1 cellular context compared by ENCODE assay signal in the genomic region with DNA sequence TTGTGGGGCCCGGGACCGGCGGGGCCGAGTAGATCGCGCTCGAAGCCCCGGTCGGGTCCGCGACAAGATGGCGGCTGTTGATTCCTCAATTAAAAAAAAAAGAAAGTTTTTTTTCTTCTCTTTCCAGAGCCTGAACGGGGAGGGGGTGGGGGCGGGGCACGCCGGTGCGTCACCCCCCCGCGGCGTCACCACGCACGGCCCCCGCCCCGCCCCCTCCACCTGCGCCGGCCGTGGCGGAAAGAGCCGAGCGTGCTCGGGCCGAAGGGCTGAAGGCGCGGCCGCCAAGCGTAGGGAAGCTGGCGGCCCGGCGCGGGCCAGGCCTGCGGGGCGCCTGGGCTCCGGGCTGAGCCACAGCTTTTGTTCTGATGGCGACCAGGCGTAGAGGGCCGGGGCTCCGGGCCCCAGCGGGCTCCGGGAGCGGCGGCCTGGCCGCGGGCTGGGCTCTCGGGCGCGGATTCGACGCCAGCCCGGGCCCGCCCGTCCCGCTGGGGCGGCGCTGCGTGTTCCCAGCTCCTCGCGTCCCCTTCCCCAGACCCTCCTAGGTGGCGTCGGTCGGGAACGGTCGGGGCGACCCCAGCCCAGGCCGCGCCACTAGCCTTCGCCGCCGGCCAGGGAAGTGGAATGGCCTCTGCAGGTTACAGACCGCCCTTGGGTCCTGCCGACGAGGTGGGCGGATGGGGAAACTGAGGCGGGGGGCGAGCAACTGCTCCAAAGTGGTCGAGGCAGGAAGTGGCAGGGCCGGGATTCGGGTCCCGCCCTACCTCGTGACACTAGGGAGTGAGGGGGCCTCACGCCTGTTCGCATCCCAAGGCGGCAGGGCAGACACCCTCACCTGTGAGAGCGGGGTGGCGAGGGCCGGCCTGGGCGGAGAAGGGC.
A peak's percentile ranks its signal among the peaks of the same experiment; 100 is the strongest.
TF ChIP-seq lines count a peak whose summit lies in the region.

A gene (minus strand): TSS at position 91 of the 876 bp plus-strand sequence. CDS start 797 bp downstream, outside the sequence.

TF ChIP-seq in HepG2, 621 proteins besides CTCF, POLR2A, EP300 and RAD21 (continued from another document and continues in another):
- TF ChIP-seq NR1H2 (CRISPR knock-in tag; IDR thresholded peaks at IDR 0.05; ENCODE audit: borderline replicate concordance, low read depth) (peak; percentile 36; the same call in 1 of the 2 replicates), KDM2A (CRISPR knock-in tag; IDR thresholded peaks at IDR 0.05; ENCODE audit: borderline replicate concordance, low read depth) (peak; percentile 30; the same call in 1 of the 2 replicates), ATAD3A (CRISPR knock-in tag; IDR thresholded peaks at IDR 0.05) (no peak), MIER2 (CRISPR knock-in tag; IDR thresholded peaks at IDR 0.05) (no peak), NPAS2 (CRISPR knock-in tag; IDR thresholded peaks at IDR 0.05; ENCODE audit: borderline replicate concordance) (peak; percentile 60; the same call in 1 of the 2 replicates), ZMYM4 (CRISPR knock-in tag; IDR thresholded peaks at IDR 0.05) (no peak), ZKSCAN8 (CRISPR knock-in tag; IDR thresholded peaks at IDR 0.05; ENCODE audit: borderline replicate concordance) (no peak), HOXD1 (CRISPR knock-in tag; IDR thresholded peaks at IDR 0.05) (0 out of 2 replicates have a peak, but pooled peaks have one; percentile 21), ZNF121 (CRISPR knock-in tag; IDR thresholded peaks at IDR 0.05) (0 out of 2 replicates have a peak, but pooled peaks have one; percentile 21), ZFP36L1 (CRISPR knock-in tag; IDR thresholded peaks at IDR 0.05) (no peak), ZEB1 (IDR thresholded peaks at IDR 0.05; ENCODE audit: insufficient replicate concordance, low read depth) (no peak), ZNF34 (CRISPR knock-in tag; IDR thresholded peaks at IDR 0.05; ENCODE audit: borderline replicate concordance) (no peak), SKI (IDR thresholded peaks at IDR 0.05; ENCODE audit: partially characterized antibody) (no peak), ZBTB21 (CRISPR knock-in tag; IDR thresholded peaks at IDR 0.05) (no peak), ZNF549 (CRISPR knock-in tag; IDR thresholded peaks at IDR 0.05) (no peak), JUN (CRISPR knock-in tag; IDR thresholded peaks at IDR 0.05) (no peak), IKZF1 (IDR thresholded peaks at IDR 0.05) (no peak), MYC (CRISPR knock-in tag; IDR thresholded peaks at IDR 0.05; ENCODE audit: borderline replicate concordance) (peak; percentile 36; the same call in 1 of the 2 replicates), SNAI1 (CRISPR knock-in tag; IDR thresholded peaks at IDR 0.05; ENCODE audit: borderline replicate concordance) (no peak), YEATS4 (CRISPR knock-in tag; IDR thresholded peaks at IDR 0.05; ENCODE audit: borderline replicate concordance) (peak; percentile 84; the same call in 1 of the 2 replicates), ZSCAN12 (CRISPR knock-in tag; IDR thresholded peaks at IDR 0.05) (peak; percentile 62; the same call in 1 of the 2 replicates), ZNF17 (CRISPR knock-in tag; IDR thresholded peaks at IDR 0.05) (no peak), ZNF431 (CRISPR knock-in tag; IDR thresholded peaks at IDR 0.05; ENCODE audit: borderline replicate concordance, low read depth) (peak; percentile 54; the same call in 1 of the 2 replicates), ZNF746 (CRISPR knock-in tag; IDR thresholded peaks at IDR 0.05) (no peak), SRY (CRISPR knock-in tag; IDR thresholded peaks at IDR 0.05) (no peak; the same call in 1 of the 2 replicates), THAP11 (CRISPR knock-in tag; IDR thresholded peaks at IDR 0.05) (peak; percentile 41; the same call in 1 of the 2 replicates), NCOA5 (CRISPR knock-in tag; IDR thresholded peaks at IDR 0.05) (no peak), ZNF777 (CRISPR knock-in tag; IDR thresholded peaks at IDR 0.05) (peak; percentile 83), RNF2 (conservative IDR thresholded peaks at IDR 0.05; ENCODE audit: low read depth) (0 out of 2 replicates have a peak, but pooled peaks have one; percentile 52), SMC3 (IDR thresholded peaks at IDR 0.05; ENCODE audit: low read length) (no peak), HDAC2 (CRISPR knock-in tag; IDR thresholded peaks at IDR 0.05) (no peak), ZNF788 (CRISPR knock-in tag; IDR thresholded peaks at IDR 0.05; ENCODE audit: borderline replicate concordance) (peak; percentile 38; the same call in 1 of the 2 replicates), AGO2 (optimal IDR thresholded peaks at IDR 0.05; ENCODE audit: low read depth, low read length) (peak; percentile 70), DNMT3B (CRISPR knock-in tag; conservative IDR thresholded peaks at IDR 0.05) (no peak), CCDC6 (CRISPR knock-in tag; IDR thresholded peaks at IDR 0.05) (0 out of 2 replicates have a peak, but pooled peaks have one; percentile 63), HES4 (CRISPR knock-in tag; IDR thresholded peaks at IDR 0.05; ENCODE audit: borderline replicate concordance) (peak; percentile 2; the same call in 1 of the 2 replicates), SP5 (CRISPR knock-in tag; IDR thresholded peaks at IDR 0.05; ENCODE audit: borderline replicate concordance, low read depth) (peak; percentile 73), ISX (CRISPR knock-in tag; conservative IDR thresholded peaks at IDR 0.05) (no peak), ZNF557 (CRISPR knock-in tag; IDR thresholded peaks at IDR 0.05) (no peak), PHF20 (CRISPR knock-in tag; IDR thresholded peaks at IDR 0.05) (peak; percentile 27; the same call in 1 of the 2 replicates), SALL1 (CRISPR knock-in tag; IDR thresholded peaks at IDR 0.05) (peak; percentile 20), MEIS1 (CRISPR knock-in tag; IDR thresholded peaks at IDR 0.05; ENCODE audit: borderline replicate concordance) (peak; percentile 70; the same call in 1 of the 2 replicates), ZC3H4 (CRISPR knock-in tag; IDR thresholded peaks at IDR 0.05; ENCODE audit: borderline replicate concordance) (no peak), ZNF670 (CRISPR knock-in tag; IDR thresholded peaks at IDR 0.05; ENCODE audit: borderline replicate concordance) (no peak), ZNF441 (CRISPR knock-in tag; IDR thresholded peaks at IDR 0.05; ENCODE audit: borderline replicate concordance) (no peak)
- TF ChIP-seq, protein P1, sequence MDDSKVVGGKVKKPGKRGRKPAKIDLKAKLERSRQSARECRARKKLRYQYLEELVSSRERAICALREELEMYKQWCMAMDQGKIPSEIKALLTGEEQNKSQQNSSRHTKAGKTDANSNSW (CRISPR knock-in tag; IDR thresholded peaks at IDR 0.05; ENCODE audit: borderline replicate concordance): 0 out of 2 replicates have a peak, but pooled peaks have one; percentile 29
- TF ChIP-seq, protein P2, sequence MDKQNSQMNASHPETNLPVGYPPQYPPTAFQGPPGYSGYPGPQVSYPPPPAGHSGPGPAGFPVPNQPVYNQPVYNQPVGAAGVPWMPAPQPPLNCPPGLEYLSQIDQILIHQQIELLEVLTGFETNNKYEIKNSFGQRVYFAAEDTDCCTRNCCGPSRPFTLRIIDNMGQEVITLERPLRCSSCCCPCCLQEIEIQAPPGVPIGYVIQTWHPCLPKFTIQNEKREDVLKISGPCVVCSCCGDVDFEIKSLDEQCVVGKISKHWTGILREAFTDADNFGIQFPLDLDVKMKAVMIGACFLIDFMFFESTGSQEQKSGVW (CRISPR knock-in tag; IDR thresholded peaks at IDR 0.05; ENCODE audit: borderline replicate concordance): no peak
- TF ChIP-seq, protein P3, sequence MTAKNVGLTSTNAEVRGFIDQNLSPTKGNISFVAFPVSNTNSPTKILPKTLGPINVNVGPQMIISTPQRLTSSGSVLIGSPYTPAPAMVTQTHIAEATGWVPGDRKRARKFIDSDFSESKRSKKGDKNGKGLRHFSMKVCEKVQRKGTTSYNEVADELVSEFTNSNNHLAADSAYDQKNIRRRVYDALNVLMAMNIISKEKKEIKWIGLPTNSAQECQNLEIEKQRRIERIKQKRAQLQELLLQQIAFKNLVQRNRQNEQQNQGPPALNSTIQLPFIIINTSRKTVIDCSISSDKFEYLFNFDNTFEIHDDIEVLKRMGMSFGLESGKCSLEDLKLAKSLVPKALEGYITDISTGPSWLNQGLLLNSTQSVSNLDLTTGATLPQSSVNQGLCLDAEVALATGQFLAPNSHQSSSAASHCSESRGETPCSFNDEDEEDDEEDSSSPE (CRISPR knock-in tag; IDR thresholded peaks at IDR 0.05): peak; percentile 43; the same call in 1 of the 2 replicates
- TF ChIP-seq, protein P4, sequence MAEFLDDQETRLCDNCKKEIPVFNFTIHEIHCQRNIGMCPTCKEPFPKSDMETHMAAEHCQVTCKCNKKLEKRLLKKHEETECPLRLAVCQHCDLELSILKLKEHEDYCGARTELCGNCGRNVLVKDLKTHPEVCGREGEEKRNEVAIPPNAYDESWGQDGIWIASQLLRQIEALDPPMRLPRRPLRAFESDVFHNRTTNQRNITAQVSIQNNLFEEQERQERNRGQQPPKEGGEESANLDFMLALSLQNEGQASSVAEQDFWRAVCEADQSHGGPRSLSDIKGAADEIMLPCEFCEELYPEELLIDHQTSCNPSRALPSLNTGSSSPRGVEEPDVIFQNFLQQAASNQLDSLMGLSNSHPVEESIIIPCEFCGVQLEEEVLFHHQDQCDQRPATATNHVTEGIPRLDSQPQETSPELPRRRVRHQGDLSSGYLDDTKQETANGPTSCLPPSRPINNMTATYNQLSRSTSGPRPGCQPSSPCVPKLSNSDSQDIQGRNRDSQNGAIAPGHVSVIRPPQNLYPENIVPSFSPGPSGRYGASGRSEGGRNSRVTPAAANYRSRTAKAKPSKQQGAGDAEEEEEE (CRISPR knock-in tag; IDR thresholded peaks at IDR 0.05; ENCODE audit: borderline replicate concordance): no peak
- TF ChIP-seq, protein P5, sequence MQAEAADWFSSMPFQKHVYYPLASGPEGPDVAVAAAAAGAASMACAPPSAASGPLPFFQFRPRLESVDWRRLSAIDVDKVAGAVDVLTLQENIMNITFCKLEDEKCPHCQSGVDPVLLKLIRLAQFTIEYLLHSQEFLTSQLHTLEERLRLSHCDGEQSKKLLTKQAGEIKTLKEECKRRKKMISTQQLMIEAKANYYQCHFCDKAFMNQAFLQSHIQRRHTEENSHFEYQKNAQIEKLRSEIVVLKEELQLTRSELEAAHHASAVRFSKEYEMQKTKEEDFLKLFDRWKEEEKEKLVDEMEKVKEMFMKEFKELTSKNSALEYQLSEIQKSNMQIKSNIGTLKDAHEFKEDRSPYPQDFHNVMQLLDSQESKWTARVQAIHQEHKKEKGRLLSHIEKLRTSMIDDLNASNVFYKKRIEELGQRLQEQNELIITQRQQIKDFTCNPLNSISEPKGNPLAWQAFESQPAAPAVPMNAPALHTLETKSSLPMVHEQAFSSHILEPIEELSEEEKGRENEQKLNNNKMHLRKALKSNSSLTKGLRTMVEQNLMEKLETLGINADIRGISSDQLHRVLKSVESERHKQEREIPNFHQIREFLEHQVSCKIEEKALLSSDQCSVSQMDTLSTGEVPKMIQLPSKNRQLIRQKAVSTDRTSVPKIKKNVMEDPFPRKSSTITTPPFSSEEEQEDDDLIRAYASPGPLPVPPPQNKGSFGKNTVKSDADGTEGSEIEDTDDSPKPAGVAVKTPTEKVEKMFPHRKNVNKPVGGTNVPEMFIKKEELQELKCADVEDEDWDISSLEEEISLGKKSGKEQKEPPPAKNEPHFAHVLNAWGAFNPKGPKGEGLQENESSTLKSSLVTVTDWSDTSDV (CRISPR knock-in tag; IDR thresholded peaks at IDR 0.05): peak; percentile 47; the same call in 1 of the 2 replicates
- TF ChIP-seq, protein P6, sequence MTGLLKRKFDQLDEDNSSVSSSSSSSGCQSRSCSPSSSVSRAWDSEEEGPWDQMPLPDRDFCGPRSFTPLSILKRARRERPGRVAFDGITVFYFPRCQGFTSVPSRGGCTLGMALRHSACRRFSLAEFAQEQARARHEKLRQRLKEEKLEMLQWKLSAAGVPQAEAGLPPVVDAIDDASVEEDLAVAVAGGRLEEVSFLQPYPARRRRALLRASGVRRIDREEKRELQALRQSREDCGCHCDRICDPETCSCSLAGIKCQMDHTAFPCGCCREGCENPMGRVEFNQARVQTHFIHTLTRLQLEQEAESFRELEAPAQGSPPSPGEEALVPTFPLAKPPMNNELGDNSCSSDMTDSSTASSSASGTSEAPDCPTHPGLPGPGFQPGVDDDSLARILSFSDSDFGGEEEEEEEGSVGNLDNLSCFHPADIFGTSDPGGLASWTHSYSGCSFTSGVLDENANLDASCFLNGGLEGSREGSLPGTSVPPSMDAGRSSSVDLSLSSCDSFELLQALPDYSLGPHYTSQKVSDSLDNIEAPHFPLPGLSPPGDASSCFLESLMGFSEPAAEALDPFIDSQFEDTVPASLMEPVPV (CRISPR knock-in tag; IDR thresholded peaks at IDR 0.05): peak; percentile 65; the same call in 1 of the 2 replicates
- TF ChIP-seq, protein P7, sequence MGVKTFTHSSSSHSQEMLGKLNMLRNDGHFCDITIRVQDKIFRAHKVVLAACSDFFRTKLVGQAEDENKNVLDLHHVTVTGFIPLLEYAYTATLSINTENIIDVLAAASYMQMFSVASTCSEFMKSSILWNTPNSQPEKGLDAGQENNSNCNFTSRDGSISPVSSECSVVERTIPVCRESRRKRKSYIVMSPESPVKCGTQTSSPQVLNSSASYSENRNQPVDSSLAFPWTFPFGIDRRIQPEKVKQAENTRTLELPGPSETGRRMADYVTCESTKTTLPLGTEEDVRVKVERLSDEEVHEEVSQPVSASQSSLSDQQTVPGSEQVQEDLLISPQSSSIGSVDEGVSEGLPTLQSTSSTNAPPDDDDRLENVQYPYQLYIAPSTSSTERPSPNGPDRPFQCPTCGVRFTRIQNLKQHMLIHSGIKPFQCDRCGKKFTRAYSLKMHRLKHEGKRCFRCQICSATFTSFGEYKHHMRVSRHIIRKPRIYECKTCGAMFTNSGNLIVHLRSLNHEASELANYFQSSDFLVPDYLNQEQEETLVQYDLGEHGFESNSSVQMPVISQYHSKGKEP (CRISPR knock-in tag; IDR thresholded peaks at IDR 0.05): no peak
- TF ChIP-seq, protein P8, sequence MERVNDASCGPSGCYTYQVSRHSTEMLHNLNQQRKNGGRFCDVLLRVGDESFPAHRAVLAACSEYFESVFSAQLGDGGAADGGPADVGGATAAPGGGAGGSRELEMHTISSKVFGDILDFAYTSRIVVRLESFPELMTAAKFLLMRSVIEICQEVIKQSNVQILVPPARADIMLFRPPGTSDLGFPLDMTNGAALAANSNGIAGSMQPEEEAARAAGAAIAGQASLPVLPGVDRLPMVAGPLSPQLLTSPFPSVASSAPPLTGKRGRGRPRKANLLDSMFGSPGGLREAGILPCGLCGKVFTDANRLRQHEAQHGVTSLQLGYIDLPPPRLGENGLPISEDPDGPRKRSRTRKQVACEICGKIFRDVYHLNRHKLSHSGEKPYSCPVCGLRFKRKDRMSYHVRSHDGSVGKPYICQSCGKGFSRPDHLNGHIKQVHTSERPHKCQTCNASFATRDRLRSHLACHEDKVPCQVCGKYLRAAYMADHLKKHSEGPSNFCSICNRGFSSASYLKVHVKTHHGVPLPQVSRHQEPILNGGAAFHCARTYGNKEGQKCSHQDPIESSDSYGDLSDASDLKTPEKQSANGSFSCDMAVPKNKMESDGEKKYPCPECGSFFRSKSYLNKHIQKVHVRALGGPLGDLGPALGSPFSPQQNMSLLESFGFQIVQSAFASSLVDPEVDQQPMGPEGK (CRISPR knock-in tag; IDR thresholded peaks at IDR 0.05): peak; percentile 96
- TF ChIP-seq, protein P9, sequence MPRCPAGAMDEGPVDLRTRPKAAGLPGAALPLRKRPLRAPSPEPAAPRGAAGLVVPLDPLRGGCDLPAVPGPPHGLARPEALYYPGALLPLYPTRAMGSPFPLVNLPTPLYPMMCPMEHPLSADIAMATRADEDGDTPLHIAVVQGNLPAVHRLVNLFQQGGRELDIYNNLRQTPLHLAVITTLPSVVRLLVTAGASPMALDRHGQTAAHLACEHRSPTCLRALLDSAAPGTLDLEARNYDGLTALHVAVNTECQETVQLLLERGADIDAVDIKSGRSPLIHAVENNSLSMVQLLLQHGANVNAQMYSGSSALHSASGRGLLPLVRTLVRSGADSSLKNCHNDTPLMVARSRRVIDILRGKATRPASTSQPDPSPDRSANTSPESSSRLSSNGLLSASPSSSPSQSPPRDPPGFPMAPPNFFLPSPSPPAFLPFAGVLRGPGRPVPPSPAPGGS (CRISPR knock-in tag; IDR thresholded peaks at IDR 0.05): no peak
